In genomic region chr11:61004841-61005240, GRCh38 we compare ENCODE assay signal across 14 cellular contexts. TPM values are rescaled to one million over a fixed set of nuclear protein-coding genes. Genes with fewer than 3 reads are reported as not detected.
DNase-seq lines count a peak whose midpoint lies in the region; ATAC-seq and TF ChIP-seq lines count a peak whose summit lies in the region.
"Had no signal": no experiment of that assay in that cellular context is flagged by ENCODE, and none has a peak within 500 bp of the region (broad histone marks: within the 10 kb centered on the region; RNA-seq: fewer than 3 reads in every experiment).

No MANE protein-coding gene starts in this region.

- intact Hi-C loops in activated CD8-positive, alpha-beta T cell treated with anti-CD3 and anti-CD28 coated beads for 36 hours (cut with micrococcal nuclease) = no loop called here

- peaks cover 41% of the 10 kb centered on the region for H3K36me3 Mint-ChIP-seq in CD4-positive, CD25-positive, alpha-beta regulatory T cell
- peaks cover 79% of the 10 kb centered on the region for H3K36me3 Mint-ChIP-seq in activated CD8-positive, alpha-beta T cell treated with anti-CD3 and anti-CD28 coated beads for 36 hours (ENCODE audit: low read depth)
- no peaks in the 10 kb centered on the region for H3K36me3 Mint-ChIP-seq in mesothelial cell of epicardium
- peaks cover 39 to 70% of the 10 kb centered on the region in 2 donors for H3K36me3 Mint-ChIP-seq in stimulated activated naive B cell treated with anti-CD40 and anti-IgM and Interleukin-4, amounts not matched to agents 10 μg/mL and 1 μg/mL and 100 μg/mL, for 72 hours
- H3K36me3 Mint-ChIP-seq: naive B cell had no signal

- no peaks in the 10 kb centered on the region for H3K27me3 Mint-ChIP-seq in CD4-positive, CD25-positive, alpha-beta regulatory T cell
- H3K27me3 Mint-ChIP-seq in activated CD8-positive, alpha-beta T cell treated with anti-CD3 and anti-CD28 coated beads for 36 hours = no peaks in the 10 kb centered on the region
- peaks cover 56% of the 10 kb centered on the region for H3K27me3 Mint-ChIP-seq in mesothelial cell of epicardium (ENCODE audit: low read depth)
- H3K27me3 Mint-ChIP-seq in stimulated activated naive B cell treated with anti-CD40 and anti-IgM and Interleukin-4, amounts not matched to agents 10 μg/mL and 1 μg/mL and 100 μg/mL, for 72 hours = peaks cover 7 to 19% of the 10 kb centered on the region in 2 donors

- peaks cover 39% of the 10 kb centered on the region for H3K4me1 ChIP-seq in CD4-positive, CD25-positive, alpha-beta regulatory T cell (ENCODE audit: control insufficient read depth, insufficient read depth, low read length, poor library complexity, severe bottlenecking)
- H3K4me1 ChIP-seq: Caco-2 had no signal

- POLR2A ChIA-PET in activated CD8-positive, alpha-beta T cell treated with anti-CD3 and anti-CD28 coated beads for 36 hours (lab: Charles Lee) = interaction anchor here (0.8 to 9.7 kb wide), 7 partner anchors 9 to 105 kb away, joined by 3 to 79 read pairs (median 3); no protein-coding TSS in a partner anchor

- DNase-seq in CD4-positive, CD25-positive, alpha-beta regulatory T cell = peak in 2 of 3 donors; percentile 45 to 75
- DNase-seq in activated CD8-positive, alpha-beta T cell treated with anti-CD3 and anti-CD28 coated beads for 36 hours = no peak
- DNase-seq in mesothelial cell of epicardium (ENCODE audit: low spot score in 2 of 2, unreplicated experiment in 2 of 2) = no peak
- DNase-seq in HCEC 1CT = no peak
- no peak for DNase-seq in AML-193 (lab: John Stamatoyannopoulos, UW)
- no peak for DNase-seq in HuH-7 (ENCODE audit: low spot score)
- no peak for DNase-seq in stimulated activated naive B cell treated with anti-CD40 and anti-IgM and Interleukin-4, amounts not matched to agents 10 μg/mL and 1 μg/mL and 100 μg/mL, for 72 hours
- DNase-seq: activated gamma-delta T cell, Caco-2, naive B cell, NCI-H345, substantia nigra, SW 1271 had no signal

- H3K27ac Mint-ChIP-seq in CD4-positive, CD25-positive, alpha-beta regulatory T cell = peak overlapping the region; percentile 90 to 95 (median 91)
- H3K27ac Mint-ChIP-seq in activated CD8-positive, alpha-beta T cell treated with anti-CD3 and anti-CD28 coated beads for 36 hours = peak overlapping the region; percentile 93
- peak overlapping the region; percentile 69 for H3K27ac Mint-ChIP-seq in mesothelial cell of epicardium
- no peak overlapping the region for H3K27ac Mint-ChIP-seq in stimulated activated naive B cell treated with anti-CD40 and anti-IgM and Interleukin-4, amounts not matched to agents 10 μg/mL and 1 μg/mL and 100 μg/mL, for 72 hours

- no peaks in the 10 kb centered on the region for H3K9me3 Mint-ChIP-seq in CD4-positive, CD25-positive, alpha-beta regulatory T cell
- no peaks in the 10 kb centered on the region for H3K9me3 Mint-ChIP-seq in activated CD8-positive, alpha-beta T cell treated with anti-CD3 and anti-CD28 coated beads for 36 hours
- no peaks in the 10 kb centered on the region for H3K9me3 Mint-ChIP-seq in mesothelial cell of epicardium
- no peaks in the 10 kb centered on the region for H3K9me3 Mint-ChIP-seq in stimulated activated naive B cell treated with anti-CD40 and anti-IgM and Interleukin-4, amounts not matched to agents 10 μg/mL and 1 μg/mL and 100 μg/mL, for 72 hours
- H3K9me3 Mint-ChIP-seq: naive B cell had no signal

- no peak for TF ChIP-seq CTCF in activated CD8-positive, alpha-beta T cell treated with anti-CD3 and anti-CD28 coated beads for 36 hours (IDR thresholded peaks at IDR 0.05)
- no peak for TF ChIP-seq CTCF in mesothelial cell of epicardium (IDR thresholded peaks at IDR 0.05; ENCODE audit: unreplicated experiment)

- peaks cover 39% of the 10 kb centered on the region for H3K36me3 ChIP-seq in CD4-positive, CD25-positive, alpha-beta regulatory T cell (ENCODE audit: control insufficient read depth, insufficient read depth, low read length)

- H3K27ac ChIP-seq in CD4-positive, CD25-positive, alpha-beta regulatory T cell (ENCODE audit: insufficient read depth, low read length, poor library complexity, severe bottlenecking) = peak overlapping the region; percentile 64

- peaks cover 6 to 75% (median 50%) of the 10 kb centered on the region in 4 donors for H3K4me1 Mint-ChIP-seq in CD4-positive, CD25-positive, alpha-beta regulatory T cell
- H3K4me1 Mint-ChIP-seq in activated CD8-positive, alpha-beta T cell treated with anti-CD3 and anti-CD28 coated beads for 36 hours (ENCODE audit: low read depth) = peaks cover 84% of the 10 kb centered on the region
- H3K4me1 Mint-ChIP-seq in mesothelial cell of epicardium = peaks cover 27% of the 10 kb centered on the region
- H3K4me1 Mint-ChIP-seq in stimulated activated naive B cell treated with anti-CD40 and anti-IgM and Interleukin-4, amounts not matched to agents 10 μg/mL and 1 μg/mL and 100 μg/mL, for 72 hours = peaks cover 30 to 35% of the 10 kb centered on the region in 2 donors

- CTCF ChIA-PET in activated CD8-positive, alpha-beta T cell treated with anti-CD3 and anti-CD28 coated beads for 36 hours (lab: Charles Lee) = interaction anchor here (0.9 to 1.4 kb wide), 3 partner anchors 9 to 89 kb away, joined by 3 to 4 read pairs (median 4); no protein-coding TSS in a partner anchor

- H3K9me3 ChIP-seq in CD4-positive, CD25-positive, alpha-beta regulatory T cell (ENCODE audit: control insufficient read depth in 2 of 2, low read length in 2 of 2) = no peaks in the 10 kb centered on the region
- H3K9me3 ChIP-seq: Caco-2 had no signal

- H3K4me3 ChIP-seq in CD4-positive, CD25-positive, alpha-beta regulatory T cell (ENCODE audit: low read depth, low read length) = peak overlapping the region; percentile 72

- no peaks in the 10 kb centered on the region for H3K27me3 ChIP-seq in CD4-positive, CD25-positive, alpha-beta regulatory T cell (ENCODE audit: control insufficient read depth, insufficient read depth, low read length)

- H3K4me3 Mint-ChIP-seq in CD4-positive, CD25-positive, alpha-beta regulatory T cell = peak overlapping the region; percentile 78 to 87 (median 84)
- peak overlapping the region; percentile 67 for H3K4me3 Mint-ChIP-seq in activated CD8-positive, alpha-beta T cell treated with anti-CD3 and anti-CD28 coated beads for 36 hours
- H3K4me3 Mint-ChIP-seq in mesothelial cell of epicardium = no peak overlapping the region
- no peak overlapping the region for H3K4me3 Mint-ChIP-seq in stimulated activated naive B cell treated with anti-CD40 and anti-IgM and Interleukin-4, amounts not matched to agents 10 μg/mL and 1 μg/mL and 100 μg/mL, for 72 hours

- ATAC-seq in CD4-positive, CD25-positive, alpha-beta regulatory T cell (ENCODE audit: low read depth in 2 of 2) = peak; percentile 76 to 77
- ATAC-seq in GM18502 (IDR thresholded peaks at IDR 0.05; ENCODE audit: poor library complexity, unreplicated experiment) = peak; percentile 52
- ATAC-seq in activated CD8-positive, alpha-beta T cell treated with anti-CD3 and anti-CD28 coated beads for 36 hours = peak; percentile 54
- ATAC-seq in stimulated activated naive B cell treated with anti-CD40 and anti-IgM and Interleukin-4, amounts not matched to agents 10 μg/mL and 1 μg/mL and 100 μg/mL, for 72 hours (replicated peaks) = no peak

RNA-seq across cellular contexts. Expression of gene CD6, which starts 33.4 kb away (rescaled TPM):
- 398 TPM for total RNA-seq in CD4-positive, CD25-positive, alpha-beta regulatory T cell
- polyA plus RNA-seq in CD4-positive, CD25-positive, alpha-beta regulatory T cell = 100 to 1,000 TPM; 108 to 188 (median 130) TPM
- total RNA-seq in activated CD8-positive, alpha-beta T cell treated with anti-CD3 and anti-CD28 coated beads for 36 hours = 100 to 1,000 TPM; 196 to 201 TPM
- 0.27 to 0.31 TPM in 2 of 3 replicates, not detected in the other for total RNA-seq in mesothelial cell of epicardium

RNA-seq across cellular contexts. Expression of gene SLC15A3, which starts 52.9 kb away (rescaled TPM):
- total RNA-seq in CD4-positive, CD25-positive, alpha-beta regulatory T cell = 1.0 TPM
- polyA plus RNA-seq in CD4-positive, CD25-positive, alpha-beta regulatory T cell = under 1 TPM in 1 of 4 donors, not detected in 3; 0.43 TPM
- 1 to 10 TPM; 3.9 to 4.7 TPM for total RNA-seq in activated CD8-positive, alpha-beta T cell treated with anti-CD3 and anti-CD28 coated beads for 36 hours
- total RNA-seq in mesothelial cell of epicardium = 5.0 to 7.4 TPM (median 5.2 TPM) in 3 replicates

Comparison
In these comparisons a context has a peak if more than half of its experiments do, and no peak if none do; other contexts are left out.
1. ATAC-seq: peak in CD4-positive, CD25-positive, alpha-beta regulatory T cell (2 of 2), GM18502 (single experiment) and activated CD8-positive, alpha-beta T cell treated with anti-CD3 and anti-CD28 coated beads for 36 hours (single experiment); none in stimulated activated naive B cell treated with anti-CD40 and anti-IgM and Interleukin-4, amounts not matched to agents 10 μg/mL and 1 μg/mL and 100 μg/mL, for 72 hours (0 of 2).
2. DNase-seq: peak in CD4-positive, CD25-positive, alpha-beta regulatory T cell (2 of 3); none in activated CD8-positive, alpha-beta T cell treated with anti-CD3 and anti-CD28 coated beads for 36 hours (single experiment), mesothelial cell of epicardium (0 of 2), HCEC 1CT (single experiment), AML-193 (0 of 2), HuH-7 (single experiment) and stimulated activated naive B cell treated with anti-CD40 and anti-IgM and Interleukin-4, amounts not matched to agents 10 μg/mL and 1 μg/mL and 100 μg/mL, for 72 hours (single experiment).
3. H3K4me3 Mint-ChIP-seq: peak in CD4-positive, CD25-positive, alpha-beta regulatory T cell (4 of 4) and activated CD8-positive, alpha-beta T cell treated with anti-CD3 and anti-CD28 coated beads for 36 hours (single experiment); none in mesothelial cell of epicardium (single experiment) and stimulated activated naive B cell treated with anti-CD40 and anti-IgM and Interleukin-4, amounts not matched to agents 10 μg/mL and 1 μg/mL and 100 μg/mL, for 72 hours (0 of 2).
4. RNA of gene CD6, which starts 33.4 kb away (total RNA-seq): 398 TPM in CD4-positive, CD25-positive, alpha-beta regulatory T cell (single experiment) and 196 to 201 TPM in activated CD8-positive, alpha-beta T cell treated with anti-CD3 and anti-CD28 coated beads for 36 hours; 0.27 to 0.31 TPM in mesothelial cell of epicardium; every median in the first group is over 100 times any median in the second.